10 cellular contexts compared by ENCODE assay signal in genomic region chr11:11396290-11397042, GRCh38. TPM values are rescaled to one million over a fixed set of nuclear protein-coding genes. Genes with fewer than 3 reads are reported as not detected.
DNase-seq lines count a peak whose midpoint lies in the region; ATAC-seq and TF ChIP-seq lines count a peak whose summit lies in the region.
"Had no signal": no experiment of that assay in that cellular context is flagged by ENCODE, and none has a peak within 500 bp of the region (broad histone marks: within the 10 kb centered on the region; RNA-seq: fewer than 3 reads in every experiment).

No MANE protein-coding gene starts in this region.

- no peak overlapping the region for H3K4me2 ChIP-seq in neural progenitor cell

- peak; percentile 60 for ATAC-seq in esophagus mucosa

- H3K27ac Mint-ChIP-seq in neural progenitor cell, result peak overlapping the region; percentile 83
- H3K27ac Mint-ChIP-seq in activated CD4-positive, alpha-beta T cell treated with anti-CD3 and anti-CD28 coated beads, Interleukin-2, amount 10 ng/mL, durations not matched to agents 7 days and 5 days, result no peak overlapping the region

- H3K27me3 Mint-ChIP-seq in neural progenitor cell (ENCODE audit: insufficient read depth, low read depth), result peaks cover 2% of the 10 kb centered on the region
- no peaks in the 10 kb centered on the region for H3K27me3 Mint-ChIP-seq in activated CD4-positive, alpha-beta T cell treated with anti-CD3 and anti-CD28 coated beads, Interleukin-2, amount 10 ng/mL, durations not matched to agents 7 days and 5 days

- peak; percentile 78 for DNase-seq in AG09319 (ENCODE audit: extremely low read depth, low read depth)
- peak; percentile 46 for DNase-seq in NCI-H446 treated with DMSO at 0.1 percent for 48 hours (lab: John Stamatoyannopoulos, UW)
- DNase-seq in neural progenitor cell (ENCODE audit: low spot score), result no peak
- DNase-seq in activated gamma-delta T cell treated with Interleukin-2 at 50 U/mL for 16 hours, result no peak
- DNase-seq in activated CD4-positive, alpha-beta T cell treated with anti-CD3 and anti-CD28 coated beads, Interleukin-2, amount 10 ng/mL, durations not matched to agents 7 days and 5 days, result no peak
- DNase-seq in lower leg skin (ENCODE audit: low spot score in 2 of 2), result no peak
- no peak for DNase-seq in posterior vena cava (ENCODE audit: low spot score)
- DNase-seq: COR-L47, SW 1271 had no signal

- no peaks in the 10 kb centered on the region for H3K9me3 ChIP-seq in neural progenitor cell (ENCODE audit: low read depth)

- no peaks in the 10 kb centered on the region for H3K4me1 ChIP-seq in neural progenitor cell

- TF ChIP-seq POLR2A in lower leg skin (IDR thresholded peaks at IDR 0.05), result no peak

- H2AFZ ChIP-seq in neural progenitor cell (replicated peaks), result no peak overlapping the region

- H3K27ac ChIP-seq in neural progenitor cell, result no peak overlapping the region

- no peak for TF ChIP-seq CTCF in AG09319 (IDR thresholded peaks at IDR 0.05; ENCODE audit: low read depth, low read length)
- TF ChIP-seq CTCF in neural progenitor cell (IDR thresholded peaks at IDR 0.05), result no peak
- TF ChIP-seq CTCF in lower leg skin (IDR thresholded peaks at IDR 0.05), result no peak

- H3K4me3 ChIP-seq in neural progenitor cell (no peak overlapping the region), lower leg skin (ENCODE audit: low read depth, poor library complexity, severe bottlenecking) (no peak overlapping the region)

- H3K9me3 Mint-ChIP-seq in neural progenitor cell, result no peaks in the 10 kb centered on the region
- H3K9me3 Mint-ChIP-seq in activated CD4-positive, alpha-beta T cell treated with anti-CD3 and anti-CD28 coated beads, Interleukin-2, amount 10 ng/mL, durations not matched to agents 7 days and 5 days, result no peaks in the 10 kb centered on the region

- H3K4me3 Mint-ChIP-seq in neural progenitor cell, result peak overlapping the region; percentile 5
- H3K4me3 Mint-ChIP-seq in activated CD4-positive, alpha-beta T cell treated with anti-CD3 and anti-CD28 coated beads, Interleukin-2, amount 10 ng/mL, durations not matched to agents 7 days and 5 days, result no peak overlapping the region

- peaks cover 31% of the 10 kb centered on the region for H3K4me1 Mint-ChIP-seq in neural progenitor cell
- H3K4me1 Mint-ChIP-seq in activated CD4-positive, alpha-beta T cell treated with anti-CD3 and anti-CD28 coated beads, Interleukin-2, amount 10 ng/mL, durations not matched to agents 7 days and 5 days, result no peaks in the 10 kb centered on the region

- no peaks in the 10 kb centered on the region for H3K27me3 ChIP-seq in neural progenitor cell

- no peaks in the 10 kb centered on the region for H3K36me3 ChIP-seq in neural progenitor cell

- H3F3A ChIP-seq in neural progenitor cell (ENCODE audit: low read depth), result no peaks in the 10 kb centered on the region

- WGBS in lower leg skin, 2 donors, result 57 to 61% methylated on average over 11 of the region's 11 CpGs

- no peaks in the 10 kb centered on the region for H4K20me1 ChIP-seq in neural progenitor cell (ENCODE audit: low read depth)

- no peak overlapping the region for H3K9ac ChIP-seq in neural progenitor cell

- H3K79me2 ChIP-seq in neural progenitor cell (ENCODE audit: low read depth), result no peaks in the 10 kb centered on the region

- intact Hi-C loops in lower leg skin (cut with DNase I; ENCODE audit: low total_unique reads) (no loop called here), posterior vena cava (cut with DNase I) (no loop called here)

- no peaks in the 10 kb centered on the region for H3K36me3 Mint-ChIP-seq in neural progenitor cell
- no peaks in the 10 kb centered on the region for H3K36me3 Mint-ChIP-seq in activated CD4-positive, alpha-beta T cell treated with anti-CD3 and anti-CD28 coated beads, Interleukin-2, amount 10 ng/mL, durations not matched to agents 7 days and 5 days (ENCODE audit: low read depth)

- CTCF ChIA-PET in activated CD4-positive, alpha-beta T cell treated with anti-CD3 and anti-CD28 coated beads, Interleukin-2, amount 10 ng/mL, durations not matched to agents 7 days and 5 days (lab: Charles Lee), result interaction anchor here (1.6 kb wide), 1 partner anchor 8 kb away, joined by 3 read pairs; no protein-coding TSS in a partner anchor

- POLR2A ChIA-PET in activated CD4-positive, alpha-beta T cell treated with anti-CD3 and anti-CD28 coated beads, Interleukin-2, amount 10 ng/mL, durations not matched to agents 7 days and 5 days (lab: Charles Lee), result no interaction called here

RNA-seq across cellular contexts. Expression of gene CSNK2A3, which starts 43.4 kb away (rescaled TPM):
- total RNA-seq in esophagus mucosa (0.84 TPM), neural progenitor cell (ENCODE audit: low replicate concordance) (1.7 and 5.9 TPM in 2 replicates), lower leg skin (1 to 10 TPM in 1 of 4 donors, under 1 TPM in 3; 0.49 to 3.0 (median 0.84) TPM), posterior vena cava (1 to 10 TPM; 2.1 to 2.6 TPM)
- 1 to 10 TPM in 1 of 2 experiments, under 1 TPM in 1; 0.56 to 1.0 TPM for total RNA-seq in activated CD4-positive, alpha-beta T cell treated with anti-CD3 and anti-CD28 coated beads, Interleukin-2, amount 10 ng/mL, durations not matched to agents 7 days and 5 days

Comparison
In these comparisons a context has a peak if more than half of its experiments do, and no peak if none do; other contexts are left out.
1. DNase-seq: peak in AG09319 (single experiment) and NCI-H446 treated with DMSO at 0.1 percent for 48 hours (single experiment); none in neural progenitor cell (single experiment), activated gamma-delta T cell treated with Interleukin-2 at 50 U/mL for 16 hours (single experiment), activated CD4-positive, alpha-beta T cell treated with anti-CD3 and anti-CD28 coated beads, Interleukin-2, amount 10 ng/mL, durations not matched to agents 7 days and 5 days (single experiment), lower leg skin (0 of 2) and posterior vena cava (single experiment).